ENCODE assay signal across 7 cellular contexts in the genomic region with DNA sequence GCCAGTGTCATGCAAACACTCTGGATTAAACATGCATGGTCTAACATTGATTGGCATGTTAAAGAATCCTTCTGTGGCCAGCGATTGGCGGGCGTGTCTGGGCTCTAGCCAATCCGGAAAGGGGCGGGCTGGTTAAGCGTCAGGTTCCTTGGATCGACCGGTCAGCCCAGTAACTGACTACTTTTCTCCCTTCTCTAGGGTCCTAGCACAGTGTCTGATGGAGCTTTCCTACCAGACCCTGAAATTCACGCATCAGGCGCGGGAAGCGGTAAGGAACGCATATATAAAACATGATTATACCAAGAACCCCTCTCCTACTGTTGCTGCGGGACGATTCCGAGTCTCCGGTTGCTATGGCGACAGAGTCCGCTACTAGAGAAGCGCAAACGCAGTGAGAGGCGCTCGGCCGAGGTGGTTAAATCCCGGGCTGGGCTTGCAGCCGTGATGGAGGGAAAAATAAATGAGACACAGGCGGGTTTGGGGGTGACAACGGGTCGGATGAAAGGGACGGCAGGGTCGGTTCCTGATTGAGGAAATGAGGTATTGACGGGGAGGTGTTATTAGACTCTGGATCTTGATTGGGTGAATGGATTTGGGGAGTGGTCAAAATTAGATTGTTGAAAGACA. TPM values are rescaled to one million over a fixed set of nuclear protein-coding genes. Genes with fewer than 3 reads are reported as not detected.
A peak's percentile ranks its signal among the peaks of the same experiment; 100 is the strongest.
DNase-seq lines count a peak whose midpoint lies in the region; ATAC-seq and TF ChIP-seq lines count a peak whose summit lies in the region.

No MANE protein-coding gene starts in this region.

- no peaks in the 10 kb centered on the region for H3K36me3 ChIP-seq in fibroblast of lung (ENCODE audit: control insufficient read depth, insufficient read depth, low read length)

- H3K4me2 ChIP-seq in fibroblast of lung (ENCODE audit: extremely low read depth, insufficient read depth, low read length), result peak overlapping the region; percentile 95

- DNase-seq in NCI-H510A treated with DMSO at 0.1 percent for 48 hours (lab: John Stamatoyannopoulos, UW) (peak; percentile 88), activated T-cell treated with anti-CD3 and anti-CD28 coated beads for 24 hours (ENCODE audit: low read depth) (peak; percentile 38), fibroblast of lung (ENCODE audit: low read depth in 2 of 2) (peak; percentile 83 to 90), myocyte (ENCODE audit: low read depth) (peak; percentile 90)
- peak; percentile 24 for DNase-seq in stimulated activated naive CD4-positive, alpha-beta T cell treated with Interleukin-2 at 50 U/mL for 16 hours (lab: John Stamatoyannopoulos, UW)

- no peak for TF ChIP-seq CTCF in fibroblast of lung (conservative IDR thresholded peaks at IDR 0.05 in 1 of 2, IDR thresholded peaks at IDR 0.05 in 1 of 2; ENCODE audit: low read depth in 1 of 2, low read length in 2 of 2)

- no peaks in the 10 kb centered on the region for H4K20me1 ChIP-seq in fibroblast of lung (ENCODE audit: control insufficient read depth, extremely low read depth, insufficient read depth, low read length)

- no peaks in the 10 kb centered on the region for H3K27me3 ChIP-seq in fibroblast of lung (ENCODE audit: control insufficient read depth, insufficient read depth, low read length)

- H3K4me1 ChIP-seq in fibroblast of lung (ENCODE audit: control insufficient read depth, extremely low read depth, insufficient read depth, low read length), result no peaks in the 10 kb centered on the region

- no peaks in the 10 kb centered on the region for H3K79me2 ChIP-seq in fibroblast of lung (ENCODE audit: control insufficient read depth, insufficient read depth, low read length)

- peak overlapping the region; percentile 70 to 92 (median 78) for H3K4me3 ChIP-seq in fibroblast of lung (replicated peaks in 1 of 4; ENCODE audit: control extremely low read depth in 1 of 4, insufficient read depth in 1 of 4, low read depth in 3 of 4, low read length in 4 of 4)

- H2AFZ ChIP-seq in fibroblast of lung (ENCODE audit: low read length), result peak overlapping the region; percentile 98

- H3K9me3 ChIP-seq in fibroblast of lung (ENCODE audit: control insufficient read depth, insufficient read depth, low read depth, low read length), result no peaks in the 10 kb centered on the region

- H3K27ac ChIP-seq in fibroblast of lung (ENCODE audit: insufficient read depth, low read length), result no peak overlapping the region

- no peak overlapping the region for H3K9ac ChIP-seq in fibroblast of lung (ENCODE audit: insufficient read depth, low read length)

- peak; percentile 93 for ATAC-seq in GM18861 (IDR thresholded peaks at IDR 0.05; ENCODE audit: unreplicated experiment)
- ATAC-seq in HG02981 (IDR thresholded peaks at IDR 0.05; ENCODE audit: unreplicated experiment), result peak; percentile 97

RNA-seq across cellular contexts. Expression of gene KATNAL2, which starts 29.4 kb away (rescaled TPM):
- 3.8 and 4.6 TPM in 2 replicates for total RNA-seq in fibroblast of lung
- polyA plus RNA-seq in fibroblast of lung, result 1.5 and 1.8 TPM in 2 replicates
- polyA plus RNA-seq in fibroblast of lung (2012), result 0.98 and 1.6 TPM in 2 replicates
- polyA minus RNA-seq in fibroblast of lung (ENCODE audit: low replicate concordance), result 1.3 TPM in 1 of 2 replicates, not detected in the other
- total RNA-seq in myocyte, result 10.4 and 13.9 TPM in 2 replicates
- polyA plus RNA-seq in myocyte (2012), result 5.8 TPM

RNA-seq across cellular contexts. Expression of gene PIAS2, which starts 29.5 kb away (rescaled TPM):
- total RNA-seq in fibroblast of lung (12.8 and 14.4 TPM in 2 replicates), myocyte (38.5 and 38.9 TPM in 2 replicates)
- 22.1 and 23.1 TPM in 2 replicates for polyA plus RNA-seq in fibroblast of lung
- 10.8 and 12.0 TPM in 2 replicates for polyA plus RNA-seq in fibroblast of lung (2012)
- polyA minus RNA-seq in fibroblast of lung (ENCODE audit: low replicate concordance), result 23.8 and 25.3 TPM in 2 replicates
- polyA plus RNA-seq in myocyte (2012), result 16.7 TPM

Comparison
In these comparisons a context has a peak if more than half of its experiments do, and no peak if none do; other contexts are left out.
1. DNase-seq: peak in every context shown above with its lines; median percentile 90 in myocyte; 88 in NCI-H510A treated with DMSO at 0.1 percent for 48 hours; 86 in fibroblast of lung; 38 in activated T-cell treated with anti-CD3 and anti-CD28 coated beads for 24 hours; 24 in stimulated activated naive CD4-positive, alpha-beta T cell treated with Interleukin-2 at 50 U/mL for 16 hours.